ENCODE assay signal across 13 cellular contexts in the genomic region with DNA sequence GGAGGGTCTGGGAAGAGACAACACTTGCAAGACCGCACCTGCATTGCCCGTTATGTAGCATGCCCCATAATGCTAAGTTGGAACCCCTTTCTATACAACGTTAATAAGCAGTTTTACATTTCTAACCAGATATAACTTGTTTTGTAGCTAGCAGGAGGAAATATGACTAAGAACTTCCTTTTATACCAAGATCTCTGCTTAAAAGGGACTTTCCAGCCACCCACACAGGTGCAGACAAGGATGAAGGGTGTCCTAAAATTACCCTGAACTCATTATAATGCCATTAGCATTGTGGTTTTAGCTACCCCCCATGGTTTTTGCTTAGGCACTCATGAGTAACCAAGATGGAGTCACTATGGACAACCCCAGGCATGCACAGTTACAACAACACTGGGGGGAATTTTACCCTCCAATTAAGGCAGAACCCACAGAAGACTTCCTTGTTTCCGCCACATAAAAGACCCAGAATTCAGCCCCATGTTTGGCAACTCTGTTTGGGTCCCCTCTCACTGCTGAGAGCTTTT.
DNase-seq lines count a peak whose midpoint lies in the region; ATAC-seq and TF ChIP-seq lines count a peak whose summit lies in the region.
"Had no signal": no experiment of that assay in that cellular context is flagged by ENCODE, and none has a peak within 500 bp of the region (broad histone marks: within the 10 kb centered on the region; RNA-seq: fewer than 3 reads in every experiment).

No MANE protein-coding gene starts in this region.

- no peak for TF ChIP-seq CTCF in GM10266 (IDR thresholded peaks at IDR 0.05; ENCODE audit: control insufficient read depth, insufficient read depth, low read depth, missing control alignments)
- no peak for TF ChIP-seq CTCF in glutamatergic neuron (IDR thresholded peaks at IDR 0.05; ENCODE audit: partially characterized antibody, unreplicated experiment)
- no peak for TF ChIP-seq CTCF in body of pancreas (IDR thresholded peaks at IDR 0.05)

- no peaks in the 10 kb centered on the region for H3K36me3 ChIP-seq in body of pancreas (replicated peaks in 1 of 2; ENCODE audit: insufficient read depth in 1 of 2, low read depth in 2 of 2)

- no peaks in the 10 kb centered on the region for H3K9me3 ChIP-seq in body of pancreas

- no peak overlapping the region for H3K4me3 Mint-ChIP-seq in glutamatergic neuron (ENCODE audit: unreplicated experiment)
- H3K4me3 Mint-ChIP-seq: CD14-positive monocyte; natural killer cell treated with Interleukin-12 subunit alpha and Interleukin-12 subunit beta and Interleukin-15 and Interleukin-18, amount 100 ng/mL, for 72 hours had no signal

- TF ChIP-seq POLR2A in body of pancreas (IDR thresholded peaks at IDR 0.05), result no peak

- no peaks in the 10 kb centered on the region for H3K27me3 ChIP-seq in body of pancreas

- intact Hi-C loops in body of pancreas (cut with DNase I), result no loop called here

- H3K27ac Mint-ChIP-seq in glutamatergic neuron (ENCODE audit: unreplicated experiment), result no peak overlapping the region
- H3K27ac Mint-ChIP-seq: CD14-positive monocyte; natural killer cell treated with Interleukin-12 subunit alpha and Interleukin-12 subunit beta and Interleukin-15 and Interleukin-18, amount 100 ng/mL, for 72 hours had no signal

- H3K27ac ChIP-seq in body of pancreas, result no peak overlapping the region

- WGBS in body of pancreas, 2 donors, result 50 to 56% methylated on average over 4 of the region's 4 CpGs

- H3K36me3 Mint-ChIP-seq in glutamatergic neuron (ENCODE audit: unreplicated experiment), result no peaks in the 10 kb centered on the region
- H3K36me3 Mint-ChIP-seq: CD14-positive monocyte had no signal

- H3K27me3 Mint-ChIP-seq in glutamatergic neuron (ENCODE audit: unreplicated experiment), result no peaks in the 10 kb centered on the region
- H3K27me3 Mint-ChIP-seq: natural killer cell treated with Interleukin-12 subunit alpha and Interleukin-12 subunit beta and Interleukin-15 and Interleukin-18, amount 100 ng/mL, for 72 hours had no signal

- no peaks in the 10 kb centered on the region for H3K4me1 ChIP-seq in body of pancreas

- H3K9me3 Mint-ChIP-seq in glutamatergic neuron (ENCODE audit: unreplicated experiment), result no peaks in the 10 kb centered on the region

- no peak overlapping the region for H3K4me3 ChIP-seq in body of pancreas

- ATAC-seq in GM19025 (IDR thresholded peaks at IDR 0.05; ENCODE audit: low read depth, unreplicated experiment) (peak; percentile 80), HG02798 (IDR thresholded peaks at IDR 0.05; ENCODE audit: poor library complexity, unreplicated experiment) (peak; percentile 77), body of pancreas (no peak)
- ATAC-seq: natural killer cell treated with Interleukin-12 subunit alpha and Interleukin-12 subunit beta and Interleukin-15 and Interleukin-18, amount 100 ng/mL, for 72 hours had no signal

- no peaks in the 10 kb centered on the region for H3K4me1 Mint-ChIP-seq in glutamatergic neuron (ENCODE audit: low read depth, unreplicated experiment)
- H3K4me1 Mint-ChIP-seq: CD14-positive monocyte had no signal

- DNase-seq in GM10266 (ENCODE audit: extremely low spot score) (peak; percentile 12), NAMALWA (ENCODE audit: low spot score) (peak; percentile 83), glutamatergic neuron (no peak), body of pancreas (no peak), cerebellum (ENCODE audit: low spot score) (no peak), GDM1 (lab: John Stamatoyannopoulos, UW) (no peak)
- DNase-seq: cortex of kidney, IMR-90, NCI-H226 had no signal

Comparison
In these comparisons a context has a peak if more than half of its experiments do, and no peak if none do; other contexts are left out.
1. DNase-seq: peak in GM10266 (single experiment) and NAMALWA (single experiment); none in glutamatergic neuron (single experiment), body of pancreas (0 of 4), cerebellum (single experiment) and GDM1 (single experiment).